In genomic region chr12:49728446-49728845, GRCh38 we compare ENCODE assay signal across 4 cellular contexts.
TF ChIP-seq lines count a peak whose summit lies in the region.

No MANE protein-coding gene starts in this region.

TF ChIP-seq in A549, 52 proteins besides CTCF, POLR2A, EP300 and RAD21:
- TF ChIP-seq POLR2AphosphoS2 (conservative IDR thresholded peaks at IDR 0.05; ENCODE audit: low read length), result no peak
- peak; percentile 36 to 39; a peak in 2 of 4 replicates for TF ChIP-seq CEBPB (IDR thresholded peaks at IDR 0.05)

TF ChIP-seq in IMR-90, 13 proteins besides CTCF, POLR2A, EP300 and RAD21:
- TF ChIP-seq SMC3 (IDR thresholded peaks at IDR 0.05; ENCODE audit: low read depth, low read length) (no peak), NFE2L2 (IDR thresholded peaks at IDR 0.05; ENCODE audit: low read depth, low read length) (no peak), CEBPB (IDR thresholded peaks at IDR 0.05; ENCODE audit: low read depth, low read length) (peak; percentile 79), ELK1 (IDR thresholded peaks at IDR 0.05; ENCODE audit: borderline replicate concordance, low read depth, low read length) (no peak)

TF ChIP-seq in K562, 482 proteins besides CTCF, POLR2A, EP300 and RAD21:
- no peak for TF ChIP-seq ZBTB8A (IDR thresholded peaks at IDR 0.05; ENCODE audit: partially characterized antibody)
- TF ChIP-seq CEBPG (CRISPR knock-in tag; IDR thresholded peaks at IDR 0.05), result no peak
- TF ChIP-seq CEBPG (tag; conservative IDR thresholded peaks at IDR 0.05 in 1 of 2, IDR thresholded peaks at IDR 0.05 in 1 of 2), result peak; percentile 43 to 72
- TF ChIP-seq ZNF280A (IDR thresholded peaks at IDR 0.05; ENCODE audit: low read depth, partially characterized antibody), result no peak
- TF ChIP-seq HSF4 (CRISPR knock-in tag; IDR thresholded peaks at IDR 0.05; ENCODE audit: borderline replicate concordance), result no peak
- no peak for TF ChIP-seq ZBTB5 (IDR thresholded peaks at IDR 0.05)
- no peak for TF ChIP-seq SRSF3 (IDR thresholded peaks at IDR 0.05; ENCODE audit: insufficient read depth, low read length)
- TF ChIP-seq IRF1 (CRISPR knock-in tag; IDR thresholded peaks at IDR 0.05; ENCODE audit: borderline replicate concordance), result no peak
- TF ChIP-seq PTTG1 (tag; IDR thresholded peaks at IDR 0.05; ENCODE audit: low read depth), result no peak
- no peak for TF ChIP-seq ESRRA (IDR thresholded peaks at IDR 0.05; ENCODE audit: borderline replicate concordance, low read depth)
- no peak for TF ChIP-seq ZBTB1 (CRISPR knock-in tag; IDR thresholded peaks at IDR 0.05; ENCODE audit: borderline replicate concordance, low read depth)
- TF ChIP-seq ZNF707 (CRISPR knock-in tag; conservative IDR thresholded peaks at IDR 0.05), result no peak
- no peak for TF ChIP-seq CAMTA2 (CRISPR knock-in tag; conservative IDR thresholded peaks at IDR 0.05)
- TF ChIP-seq ARID3A (IDR thresholded peaks at IDR 0.05; ENCODE audit: borderline replicate concordance, low read depth, low read length), result no peak
- TF ChIP-seq ZNF347 (CRISPR knock-in tag; IDR thresholded peaks at IDR 0.05; ENCODE audit: low read depth), result no peak
- TF ChIP-seq MTA1 (IDR thresholded peaks at IDR 0.05; ENCODE audit: borderline replicate concordance), result no peak
- TF ChIP-seq CEBPB (tag; IDR thresholded peaks at IDR 0.05), result peak; percentile 82

TF ChIP-seq in SK-N-SH treated with all-trans-retinoic acid at 6 μM for 48 hours, 23 proteins besides CTCF, POLR2A, EP300 and RAD21:
- no peak for TF ChIP-seq POU6F1 (CRISPR knock-in tag; IDR thresholded peaks at IDR 0.05; ENCODE audit: borderline replicate concordance, low read depth)
- TF ChIP-seq RARB (CRISPR knock-in tag; IDR thresholded peaks at IDR 0.05), result no peak
